ENCODE assay signal across 14 cellular contexts in genomic region chr6:134511984-134512383, GRCh38.
"Had no signal": no experiment of that assay in that cellular context is flagged by ENCODE, and none has a peak within 500 bp of the region (broad histone marks: within the 10 kb centered on the region; RNA-seq: fewer than 3 reads in every experiment).

No MANE protein-coding gene starts in this region.

- H3K27me3 Mint-ChIP-seq: activated CD4-positive, alpha-beta memory T cell treated with anti-CD3 and anti-CD28 coated beads, Interleukin-2, amount 10 ng/mL, durations not matched to agents 7 days and 5 days; activated CD4-positive, alpha-beta T cell treated with anti-CD3 and anti-CD28 coated beads for 36 hours; naive thymus-derived CD4-positive, alpha-beta T cell had no signal

- ATAC-seq: activated CD4-positive, alpha-beta T cell treated with anti-CD3 and anti-CD28 coated beads for 36 hours; activated T-cell treated with anti-CD3 and anti-CD28 coated beads, Interleukin-2, amount 50 U/mL, for 4 hours; naive thymus-derived CD4-positive, alpha-beta T cell; stimulated activated effector memory CD8-positive, alpha-beta T cell treated with anti-CD3 and anti-CD28 coated beads, Interleukin-12 subunit alpha, Interleukin-12 subunit beta, amount 100 ng/mL, for 72 hours had no signal

- H3K9me3 ChIP-seq: esophagus muscularis mucosa, pancreas had no signal

- H3K36me3 ChIP-seq: cardiac muscle cell, esophagus muscularis mucosa, pancreas, WERI-Rb-1 had no signal

- H3K27ac Mint-ChIP-seq: activated CD4-positive, alpha-beta memory T cell treated with anti-CD3 and anti-CD28 coated beads, Interleukin-2, amount 10 ng/mL, durations not matched to agents 7 days and 5 days; activated CD4-positive, alpha-beta T cell treated with anti-CD3 and anti-CD28 coated beads for 36 hours; stimulated activated effector memory CD8-positive, alpha-beta T cell treated with anti-CD3 and anti-CD28 coated beads, Interleukin-12 subunit alpha, Interleukin-12 subunit beta, amount 100 ng/mL, for 72 hours had no signal

- H3K9me3 Mint-ChIP-seq: activated CD4-positive, alpha-beta memory T cell treated with anti-CD3 and anti-CD28 coated beads, Interleukin-2, amount 10 ng/mL, durations not matched to agents 7 days and 5 days; activated T-cell treated with anti-CD3 and anti-CD28 coated beads, Interleukin-2, amount 50 U/mL, for 4 hours; naive thymus-derived CD4-positive, alpha-beta T cell; stimulated activated effector memory CD8-positive, alpha-beta T cell treated with anti-CD3 and anti-CD28 coated beads, Interleukin-12 subunit alpha, Interleukin-12 subunit beta, amount 100 ng/mL, for 72 hours had no signal

- H3K4me3 Mint-ChIP-seq: activated CD4-positive, alpha-beta memory T cell treated with anti-CD3 and anti-CD28 coated beads, Interleukin-2, amount 10 ng/mL, durations not matched to agents 7 days and 5 days; activated CD4-positive, alpha-beta T cell treated with anti-CD3 and anti-CD28 coated beads for 36 hours; activated T-cell treated with anti-CD3 and anti-CD28 coated beads, Interleukin-2, amount 50 U/mL, for 4 hours; naive thymus-derived CD4-positive, alpha-beta T cell; stimulated activated effector memory CD8-positive, alpha-beta T cell treated with anti-CD3 and anti-CD28 coated beads, Interleukin-12 subunit alpha, Interleukin-12 subunit beta, amount 100 ng/mL, for 72 hours had no signal

- H3K4me3 ChIP-seq: cardiac muscle cell, esophagus muscularis mucosa, lung, pancreas had no signal

- H3K36me3 Mint-ChIP-seq: naive thymus-derived CD4-positive, alpha-beta T cell; stimulated activated effector memory CD8-positive, alpha-beta T cell treated with anti-CD3 and anti-CD28 coated beads, Interleukin-12 subunit alpha, Interleukin-12 subunit beta, amount 100 ng/mL, for 72 hours had no signal

- H3K4me1 Mint-ChIP-seq: activated CD4-positive, alpha-beta memory T cell treated with anti-CD3 and anti-CD28 coated beads, Interleukin-2, amount 10 ng/mL, durations not matched to agents 7 days and 5 days; activated CD4-positive, alpha-beta T cell treated with anti-CD3 and anti-CD28 coated beads for 36 hours; stimulated activated effector memory CD8-positive, alpha-beta T cell treated with anti-CD3 and anti-CD28 coated beads, Interleukin-12 subunit alpha, Interleukin-12 subunit beta, amount 100 ng/mL, for 72 hours had no signal

- DNase-seq: activated CD4-positive, alpha-beta memory T cell treated with anti-CD3 and anti-CD28 coated beads, Interleukin-2, amount 10 ng/mL, durations not matched to agents 7 days and 5 days; activated CD4-positive, alpha-beta T cell treated with anti-CD3 and anti-CD28 coated beads for 36 hours; activated effector memory CD4-positive, alpha-beta T cell treated with Interleukin-2 at 50 U/mL for 16 hours; activated naive CD4-positive, alpha-beta T cell treated with anti-CD3 and anti-CD28 coated beads, Interleukin-2, amount 50 U/mL, for 16 hours; activated T-cell treated with anti-CD3 and anti-CD28 coated beads, Interleukin-2, amount 50 U/mL, for 4 hours; naive thymus-derived CD4-positive, alpha-beta T cell; pancreas; stimulated activated CD4-positive, alpha-beta T cell treated with anti-CD3 and anti-CD28 coated beads, Interleukin-2, amount 100 ng/mL, for 24 hours; T-helper 1 cell; WERI-Rb-1 had no signal

- H3K27me3 ChIP-seq: cardiac muscle cell, esophagus muscularis mucosa, pancreas had no signal

- H3K27ac ChIP-seq: cardiac muscle cell, esophagus muscularis mucosa, WERI-Rb-1 had no signal
